In genomic region chr18:61833387-61833786, GRCh38 we compare ENCODE assay signal across 9 cellular contexts. TPM values are rescaled to one million over a fixed set of nuclear protein-coding genes. Genes with fewer than 3 reads are reported as not detected.
DNase-seq lines count a peak whose midpoint lies in the region; ATAC-seq and TF ChIP-seq lines count a peak whose summit lies in the region.
"Had no signal": no experiment of that assay in that cellular context is flagged by ENCODE, and none has a peak within 500 bp of the region (broad histone marks: within the 10 kb centered on the region; RNA-seq: fewer than 3 reads in every experiment).

No MANE protein-coding gene starts in this region.

- H3K36me3 ChIP-seq in SJSA1: no peaks in the 10 kb centered on the region

- H3K4me3 ChIP-seq in AG09309 (ENCODE audit: control insufficient read depth, low read depth, low read length) (no peak overlapping the region), SJSA1 (no peak overlapping the region), fibroblast of pulmonary artery (replicated peaks; ENCODE audit: low read depth, low read length) (no peak overlapping the region)

- H3K9me3 ChIP-seq in SJSA1 (replicated peaks): no peaks in the 10 kb centered on the region

- H3K4me1 ChIP-seq in SJSA1 (replicated peaks): peaks cover 37% of the 10 kb centered on the region

- DNase-seq in AG09309 (ENCODE audit: low read depth): peak; percentile 24
- peak in 1 of 2 experiments; percentile 71 for DNase-seq in SJSA1 (ENCODE audit: low read depth in 1 of 2, low spot score in 2 of 2)
- DNase-seq in fibroblast of pulmonary artery (ENCODE audit: low read depth): peak; percentile 70
- DNase-seq: stimulated activated CD4-positive, alpha-beta T cell treated with anti-CD3 and anti-CD28 coated beads, Interleukin-4, amount 100 ng/mL, for 4 hours had no signal

- H3K27me3 ChIP-seq in SJSA1 (replicated peaks): no peaks in the 10 kb centered on the region

- H3K27ac ChIP-seq in SJSA1: 0 out of 2 replicates have a peak overlapping the region, but pooled peaks have one; percentile 0

- TF ChIP-seq CTCF in AG09309 (IDR thresholded peaks at IDR 0.05; ENCODE audit: control insufficient read depth, insufficient read depth, low read depth, low read length, missing control alignments) (no peak), fibroblast of pulmonary artery (IDR thresholded peaks at IDR 0.05; ENCODE audit: low read length, missing control alignments) (no peak)

- ATAC-seq in GM18909 (IDR thresholded peaks at IDR 0.05; ENCODE audit: poor library complexity, unreplicated experiment) (peak; percentile 72), GM21360 (IDR thresholded peaks at IDR 0.05; ENCODE audit: unreplicated experiment) (no peak), HG03139 (IDR thresholded peaks at IDR 0.05; ENCODE audit: unreplicated experiment) (no peak), HG03159 (IDR thresholded peaks at IDR 0.05; ENCODE audit: unreplicated experiment) (no peak), HG03457 (IDR thresholded peaks at IDR 0.05; ENCODE audit: unreplicated experiment) (no peak)

RNA-seq across cellular contexts. Expression of gene RNF152, which starts 59.4 kb away (rescaled TPM):
- 15.0 and 18.0 TPM in 2 replicates for total RNA-seq in SJSA1 (2014; rRNA removed; shearing (Covaris generic))
